1 cellular context compared by ENCODE assay signal in genomic region chr17:42665581-42666001, GRCh38.
A peak's percentile ranks its signal among the peaks of the same experiment; 100 is the strongest.
TF ChIP-seq lines count a peak whose summit lies in the region.

No MANE protein-coding gene starts in this region.

TF ChIP-seq in HepG2, 621 proteins besides CTCF, POLR2A, EP300 and RAD21:
- TF ChIP-seq RBFOX2 (IDR thresholded peaks at IDR 0.05; ENCODE audit: low read depth, low read length) (peak; percentile 35; the same call in 1 of the 2 replicates), ATF7 (IDR thresholded peaks at IDR 0.05) (peak; percentile 56), ATF7 (CRISPR knock-in tag; IDR thresholded peaks at IDR 0.05) (no peak), BRCA1 (CRISPR knock-in tag; IDR thresholded peaks at IDR 0.05) (no peak), AGO2 (optimal IDR thresholded peaks at IDR 0.05; ENCODE audit: low read depth, low read length) (peak; percentile 61)
